In the genomic region with DNA sequence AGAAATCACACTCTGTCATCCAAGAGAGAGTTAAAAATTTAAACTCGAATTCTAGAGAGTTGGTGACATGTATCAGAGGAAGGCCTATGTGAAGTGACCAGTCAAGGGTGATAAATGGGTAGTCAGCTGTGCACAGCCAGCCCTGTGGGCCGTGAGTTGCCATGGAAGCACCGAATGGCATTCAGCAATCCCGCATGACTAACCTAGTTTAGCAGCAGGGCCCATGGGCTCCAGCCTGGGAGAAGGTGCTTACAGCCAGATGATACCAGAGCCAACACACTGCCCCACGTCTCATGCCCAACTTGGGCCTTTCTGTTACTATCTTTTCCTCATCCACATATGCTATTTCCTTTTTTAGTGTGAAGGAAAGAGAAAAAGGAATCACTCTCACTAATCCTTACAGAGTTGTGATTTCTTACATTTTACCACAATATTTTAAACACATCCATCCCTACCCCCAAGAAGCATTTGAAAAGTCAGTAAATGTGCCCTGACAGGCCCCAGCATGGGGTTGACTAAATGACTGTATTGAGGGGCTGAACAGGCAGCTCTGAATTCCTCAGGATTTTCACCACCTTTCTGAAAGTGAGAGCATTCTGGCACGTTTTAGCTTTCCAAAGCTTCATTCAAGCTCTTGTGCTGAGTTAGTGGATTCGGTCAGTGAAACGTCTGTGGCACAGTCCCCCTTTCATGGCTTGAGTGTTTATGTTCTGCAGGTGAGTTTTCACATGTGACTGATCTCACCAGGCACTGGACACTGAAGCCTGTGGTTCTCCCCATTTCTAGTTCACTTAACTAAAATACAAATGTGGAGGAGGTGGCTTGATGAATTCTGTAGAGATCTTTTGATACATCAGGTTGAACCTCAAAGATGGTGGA, we compare ENCODE assay signal across 8 cellular contexts.
DNase-seq lines count a peak whose midpoint lies in the region; ATAC-seq and TF ChIP-seq lines count a peak whose summit lies in the region.

No MANE protein-coding gene starts in this region.

- H3K4me3 ChIP-seq in ACC112 (ENCODE audit: low read depth, low read length): no peak overlapping the region
- H3K4me3 ChIP-seq in spleen: no peak overlapping the region

- no peak for TF ChIP-seq POLR2A in spleen (IDR thresholded peaks at IDR 0.05)

- H3K27ac ChIP-seq in ACC112 (ENCODE audit: low read depth, low read length): peak overlapping the region; percentile 74
- H3K27ac ChIP-seq in spleen: peak overlapping the region in 6 of 8 donors; percentile 12 to 63 (median 32)

- H3K4me1 ChIP-seq in ACC112 (ENCODE audit: control insufficient read depth, insufficient read depth, low read length, unreplicated experiment) (peaks cover 44% of the 10 kb centered on the region), spleen (peaks cover 36 to 100% (median 80%) of the 10 kb centered on the region in 6 donors)

- 50 to 58% (median 50%) methylated on average over 8 of the region's 8 CpGs for WGBS in spleen, 5 donors

- H3K27me3 ChIP-seq in ACC112 (ENCODE audit: insufficient read depth, low read length): no peaks in the 10 kb centered on the region
- no peaks in the 10 kb centered on the region for H3K27me3 ChIP-seq in spleen (replicated peaks in 1 of 7)

- intact Hi-C loops in spleen (cut with DNase I; ENCODE audit: low total_unique reads): no loop called here

- DNase-seq in NAMALWA (ENCODE audit: low spot score): peak; percentile 60
- DNase-seq in brain pericyte (ENCODE audit: low read depth, low spot score): peak; percentile 41
- DNase-seq in islet precursor cell: peak; percentile 94
- DNase-seq in spleen: no peak
- no peak for DNase-seq in stimulated activated naive CD4-positive, alpha-beta T cell (lab: John Stamatoyannopoulos, UW)

- ATAC-seq in GM19023 (IDR thresholded peaks at IDR 0.05; ENCODE audit: unreplicated experiment) (peak; percentile 48), GM19324 (IDR thresholded peaks at IDR 0.05; ENCODE audit: low FRiP score, unreplicated experiment) (no peak)

- no peaks in the 10 kb centered on the region for H3K36me3 ChIP-seq in ACC112 (ENCODE audit: insufficient read depth, low read length)
- no peaks in the 10 kb centered on the region for H3K36me3 ChIP-seq in spleen

- peaks cover 84% of the 10 kb centered on the region for H3K79me2 ChIP-seq in ACC112 (ENCODE audit: control insufficient read depth, insufficient read depth, low read length, unreplicated experiment)

- no peaks in the 10 kb centered on the region for H3K9me3 ChIP-seq in spleen

- H2AFZ ChIP-seq in ACC112 (ENCODE audit: low read length, unreplicated experiment): no peak overlapping the region

- no peak for TF ChIP-seq CTCF in spleen (IDR thresholded peaks at IDR 0.05 in 8 of 11, conservative IDR thresholded peaks at IDR 0.05 in 3 of 11)

Comparison
In these comparisons a context has a peak if more than half of its experiments do, and no peak if none do; other contexts are left out.
1. DNase-seq: peak in NAMALWA (single experiment), brain pericyte (single experiment) and islet precursor cell (single experiment); none in spleen (single experiment) and stimulated activated naive CD4-positive, alpha-beta T cell (0 of 6).